16 cellular contexts compared by ENCODE assay signal in the genomic region with DNA sequence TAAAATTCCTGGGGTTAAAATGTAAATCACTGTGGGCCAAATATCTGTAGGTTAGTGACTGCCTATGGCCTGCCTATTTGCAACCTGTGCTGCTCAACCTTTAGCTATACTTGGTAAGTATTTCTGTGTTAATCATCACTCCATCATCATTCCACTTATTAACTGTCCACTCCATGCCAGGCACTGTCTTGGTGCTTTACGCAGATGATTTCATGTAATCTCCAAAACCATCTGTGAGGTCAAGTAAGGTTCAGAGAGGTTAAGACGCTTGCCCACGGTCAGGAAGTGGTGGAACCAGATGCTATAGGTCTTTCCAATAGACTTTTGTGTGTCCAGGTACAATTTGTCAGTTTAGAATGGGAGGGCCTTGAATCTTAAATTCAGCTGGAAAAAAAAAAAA. TPM values are rescaled to one million over a fixed set of nuclear protein-coding genes. Genes with fewer than 3 reads are reported as not detected.
DNase-seq lines count a peak whose midpoint lies in the region; TF ChIP-seq lines count a peak whose summit lies in the region.
"Had no signal": no experiment of that assay in that cellular context is flagged by ENCODE, and none has a peak within 500 bp of the region (broad histone marks: within the 10 kb centered on the region; RNA-seq: fewer than 3 reads in every experiment).

No MANE protein-coding gene starts in this region.

- no TSS peak for BruUV-seq in OCI-LY7 (replicated peaks; lab: Mats Ljungman, UMichigan)

- no peaks in the 10 kb centered on the region for H3K36me3 Mint-ChIP-seq in osteocyte (ENCODE audit: unreplicated experiment)

- H3K27ac Mint-ChIP-seq in osteocyte (ENCODE audit: unreplicated experiment) = no peak overlapping the region
- H3K27ac Mint-ChIP-seq: CD4-positive, alpha-beta T cell had no signal

- TF ChIP-seq CTCF in WERI-Rb-1 (IDR thresholded peaks at IDR 0.05; ENCODE audit: low read depth, low read length) = no peak
- TF ChIP-seq CTCF in osteocyte (IDR thresholded peaks at IDR 0.05) = no peak
- no peak for TF ChIP-seq CTCF in OCI-LY7 (conservative IDR thresholded peaks at IDR 0.05; ENCODE audit: low read length)

- no peaks in the 10 kb centered on the region for H4K20me1 ChIP-seq in OCI-LY7 (ENCODE audit: insufficient read depth, low read length)

- POLR2A ChIA-PET in OCI-LY7 (lab: Charles Lee) = interaction anchor here (0.5 kb wide), 1 partner anchor 104 kb away, joined by 3 read pairs; no protein-coding TSS in a partner anchor

- H3K27ac ChIP-seq in WERI-Rb-1 (peak overlapping the region; percentile 21), OCI-LY7 (ENCODE audit: low read depth, low read length, poor library complexity, severe bottlenecking) (no peak overlapping the region)

- peaks cover 5% of the 10 kb centered on the region for H3K27me3 Mint-ChIP-seq in osteocyte (ENCODE audit: unreplicated experiment)
- H3K27me3 Mint-ChIP-seq: CD4-positive, alpha-beta T cell had no signal

- H3K36me3 ChIP-seq in WERI-Rb-1 = no peaks in the 10 kb centered on the region
- no peaks in the 10 kb centered on the region for H3K36me3 ChIP-seq in OCI-LY7 (ENCODE audit: insufficient read depth, low read length)

- H3K9me2 ChIP-seq in OCI-LY7 (ENCODE audit: insufficient read depth, low read length) = no peaks in the 10 kb centered on the region

- DNase-seq in HK-2 (ENCODE audit: unreplicated experiment) (peak; percentile 22), SK-N-DZ (ENCODE audit: low spot score) (peak; percentile 27), WERI-Rb-1 (peak; percentile 54), kidney tubule cell (ENCODE audit: low spot score) (peak; percentile 71), COLO829 (ENCODE audit: low spot score) (no peak), osteocyte (ENCODE audit: extremely low spot score, unreplicated experiment) (no peak), NCI-H1417 (lab: John Stamatoyannopoulos, UW) (no peak), OCI-LY7 (ENCODE audit: low spot score) (no peak)
- DNase-seq: ACHN; C1 segment of cervical spinal cord; CD4-positive, alpha-beta T cell; COR-L47; DMS153; DMS79 treated with DMSO at 0.1 percent for 48 hours; EL; H7 had no signal

- no peaks in the 10 kb centered on the region for H3K4me1 ChIP-seq in OCI-LY7 (ENCODE audit: insufficient read depth, low read length, poor library complexity, severe bottlenecking)

- no peaks in the 10 kb centered on the region for H3K27me3 ChIP-seq in WERI-Rb-1 (ENCODE audit: insufficient read depth, low read depth, severe bottlenecking)

- H3K4me3 ChIP-seq in WERI-Rb-1 (ENCODE audit: low read depth, low read length) (no peak overlapping the region), OCI-LY7 (ENCODE audit: low read depth, low read length, poor library complexity, severe bottlenecking) (no peak overlapping the region)

- H2AFZ ChIP-seq in OCI-LY7 (ENCODE audit: low read length) = no peak overlapping the region

- H3K9me3 Mint-ChIP-seq in osteocyte (ENCODE audit: unreplicated experiment) = no peaks in the 10 kb centered on the region
- H3K9me3 Mint-ChIP-seq: CD4-positive, alpha-beta T cell had no signal

- no peaks in the 10 kb centered on the region for H3K9me3 ChIP-seq in WERI-Rb-1 (ENCODE audit: severe bottlenecking)
- no peaks in the 10 kb centered on the region for H3K9me3 ChIP-seq in OCI-LY7 (ENCODE audit: low read length)

- no peaks in the 10 kb centered on the region for H3K79me2 ChIP-seq in OCI-LY7 (ENCODE audit: insufficient read depth, low read depth, low read length)

- CTCF ChIA-PET in OCI-LY7 (lab: Charles Lee; ENCODE audit: unreplicated experiment) = no interaction called here

- H3K4me2 ChIP-seq in OCI-LY7 (ENCODE audit: low read length) = no peak overlapping the region

- no peaks in the 10 kb centered on the region for H3K4me1 Mint-ChIP-seq in osteocyte (ENCODE audit: unreplicated experiment)

- H3K4me3 Mint-ChIP-seq in osteocyte (ENCODE audit: unreplicated experiment) = no peak overlapping the region
- H3K4me3 Mint-ChIP-seq: CD4-positive, alpha-beta T cell had no signal

- intact Hi-C loops in OCI-LY7 (cut with micrococcal nuclease; ENCODE audit: unreplicated experiment) = loop anchor here (2.0 to 5.0 kb wide), 2 partner anchors 244 to 519 kb away; no protein-coding TSS in a partner anchor

RNA-seq across cellular contexts. Expression of a gene that starts 10.8 kb away (rescaled TPM):
- 12.3 and 12.5 TPM in 2 replicates for polyA plus RNA-seq in SK-N-DZ (2014; cell fraction: cytosol; rRNA removed)
- polyA plus RNA-seq in SK-N-DZ (2014; cell fraction: nucleus; rRNA removed) = 3.6 and 7.2 TPM in 2 replicates
- total RNA-seq in osteocyte = 55.6 and 56.0 TPM in 2 replicates
- total RNA-seq in OCI-LY7 (2014; rRNA removed; shearing (Covaris generic)) = 16.7 and 17.8 TPM in 2 replicates
- total RNA-seq in OCI-LY7 (2022) = 44.9 and 47.3 TPM in 2 replicates

RNA-seq across cellular contexts. Expression of a gene that starts 29.9 kb away (rescaled TPM):
- 9.9 and 11.2 TPM in 2 replicates for polyA plus RNA-seq in SK-N-DZ (2014; cell fraction: cytosol; rRNA removed)
- 7.8 and 9.5 TPM in 2 replicates for polyA plus RNA-seq in SK-N-DZ (2014; cell fraction: nucleus; rRNA removed)
- 13.8 and 16.5 TPM in 2 replicates for total RNA-seq in osteocyte
- total RNA-seq in OCI-LY7 (2014; rRNA removed; shearing (Covaris generic)) = 25.9 and 26.9 TPM in 2 replicates
- 20.5 and 26.5 TPM in 2 replicates for total RNA-seq in OCI-LY7 (2022)

Comparison
In these comparisons a context has a peak if more than half of its experiments do, and no peak if none do; other contexts are left out.
1. DNase-seq: peak in HK-2 (single experiment), SK-N-DZ (single experiment), WERI-Rb-1 (single experiment) and kidney tubule cell (single experiment); none in COLO829 (single experiment), osteocyte (single experiment), NCI-H1417 (0 of 3) and OCI-LY7 (single experiment).